10 cellular contexts compared by ENCODE assay signal in the genomic region with DNA sequence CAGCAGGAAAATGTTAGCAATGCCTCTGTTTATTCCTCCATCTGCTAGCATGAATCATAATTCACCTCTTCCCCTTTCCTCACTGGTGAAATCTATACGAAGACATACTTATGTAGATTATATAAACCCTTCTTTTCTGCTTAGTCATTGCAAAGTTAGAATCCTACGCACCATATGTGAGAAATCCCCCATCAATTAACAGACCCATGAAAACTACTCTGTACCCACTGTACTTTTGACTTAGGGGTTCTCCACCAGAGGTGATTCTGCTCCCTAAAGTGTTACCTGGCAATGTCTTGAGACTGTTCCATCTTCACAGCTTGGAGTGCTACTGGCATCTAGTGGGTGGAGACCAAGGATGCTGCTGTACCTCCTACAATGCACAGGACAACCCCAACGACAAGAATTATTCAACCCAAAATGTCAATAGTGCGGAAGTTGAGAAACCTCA. TPM values are rescaled to one million over a fixed set of nuclear protein-coding genes. Genes with fewer than 3 reads are reported as not detected.
A peak's percentile ranks its signal among the peaks of the same experiment; 100 is the strongest.
DNase-seq lines count a peak whose midpoint lies in the region; ATAC-seq and TF ChIP-seq lines count a peak whose summit lies in the region.
"Had no signal": no experiment of that assay in that cellular context is flagged by ENCODE, and none has a peak within 500 bp of the region (broad histone marks: within the 10 kb centered on the region; RNA-seq: fewer than 3 reads in every experiment).

No MANE protein-coding gene starts in this region.

- H3K27ac ChIP-seq in H9 (ENCODE audit: insufficient read length, low read depth, low read length) (no peak overlapping the region), RWPE1 (no peak overlapping the region), foreskin keratinocyte (no peak overlapping the region)
- no peak overlapping the region for H3K27ac ChIP-seq in CD4-positive, alpha-beta T cell (ENCODE audit: low read depth, low read length)

- H3K9me3 Mint-ChIP-seq in H9 = no peaks in the 10 kb centered on the region
- H3K9me3 Mint-ChIP-seq in CD4-positive, alpha-beta T cell = no peaks in the 10 kb centered on the region
- H3K9me3 Mint-ChIP-seq: activated T-cell treated with anti-CD3 and anti-CD28 coated beads, Interleukin-2, amount 50 U/mL, for 24 hours had no signal

- no peak overlapping the region for H2BK20ac ChIP-seq in H9 (ENCODE audit: low read depth, low read length, poor library complexity, severe bottlenecking)

- H3K18ac ChIP-seq in H9 (ENCODE audit: insufficient read length, low read depth, low read length) = no peak overlapping the region

- no peak overlapping the region for H3K4me3 Mint-ChIP-seq in H9
- H3K4me3 Mint-ChIP-seq in CD4-positive, alpha-beta T cell = no peak overlapping the region
- H3K4me3 Mint-ChIP-seq: activated T-cell treated with anti-CD3 and anti-CD28 coated beads, Interleukin-2, amount 50 U/mL, for 24 hours had no signal

- H4K8ac ChIP-seq in H9 (replicated peaks; ENCODE audit: insufficient read length, low read depth, low read length) = no peak overlapping the region

- H3K4me2 ChIP-seq in H9 (ENCODE audit: insufficient read depth, insufficient read length, low read length) = no peak overlapping the region

- no peaks in the 10 kb centered on the region for H3K79me2 ChIP-seq in H9 (ENCODE audit: insufficient read depth, low read length)

- H3K36me3 Mint-ChIP-seq in H9 (ENCODE audit: insufficient read depth in 1 of 3, low read depth in 3 of 3) = no peaks in the 10 kb centered on the region
- no peaks in the 10 kb centered on the region for H3K36me3 Mint-ChIP-seq in CD4-positive, alpha-beta T cell (ENCODE audit: low read depth)

- H3K27ac Mint-ChIP-seq in H9 = no peak overlapping the region
- H3K27ac Mint-ChIP-seq in CD4-positive, alpha-beta T cell = no peak overlapping the region
- H3K27ac Mint-ChIP-seq: activated T-cell treated with anti-CD3 and anti-CD28 coated beads, Interleukin-2, amount 50 U/mL, for 24 hours had no signal

- no peak overlapping the region for H2BK5ac ChIP-seq in H9 (ENCODE audit: insufficient read length, low read length)

- no peaks in the 10 kb centered on the region for H3K4me1 Mint-ChIP-seq in H9
- H3K4me1 Mint-ChIP-seq in CD4-positive, alpha-beta T cell (ENCODE audit: low read depth) = no peaks in the 10 kb centered on the region

- DNase-seq in AG04449 (ENCODE audit: low read depth, low spot score) = peak; percentile 37
- DNase-seq in H9 = peak; percentile 46
- DNase-seq in RWPE1 (ENCODE audit: low spot score) = peak; percentile 25
- peak; percentile 42 to 67 for DNase-seq in foreskin keratinocyte
- DNase-seq in CD4-positive, alpha-beta T cell = no peak
- DNase-seq: activated T-cell treated with anti-CD3 and anti-CD28 coated beads, Interleukin-2, amount 50 U/mL, for 24 hours had no signal

- TF ChIP-seq CTCF in AG04449 (IDR thresholded peaks at IDR 0.05; ENCODE audit: insufficient read depth, low read length, missing control alignments) (peak; percentile 69), H9 (conservative IDR thresholded peaks at IDR 0.05) (peak; percentile 64), RWPE1 (conservative IDR thresholded peaks at IDR 0.05; ENCODE audit: low read depth) (no peak; the same call in 1 of the 2 replicates), foreskin keratinocyte (conservative IDR thresholded peaks at IDR 0.05) (peak; percentile 70)
- no peak for TF ChIP-seq CTCF in CD4-positive, alpha-beta T cell (IDR thresholded peaks at IDR 0.05)

- no peak overlapping the region for H2AFZ ChIP-seq in H9 (ENCODE audit: low read length)

- H3K9me3 ChIP-seq in H9 (ENCODE audit: control insufficient read depth, low read depth, low read length) = no peaks in the 10 kb centered on the region
- no peaks in the 10 kb centered on the region for H3K9me3 ChIP-seq in CD4-positive, alpha-beta T cell (ENCODE audit: control insufficient read depth, low read length)

- H3K27me3 ChIP-seq in H9 (ENCODE audit: insufficient read depth, low read length) (no peaks in the 10 kb centered on the region), foreskin keratinocyte (no peaks in the 10 kb centered on the region)
- no peaks in the 10 kb centered on the region for H3K27me3 ChIP-seq in CD4-positive, alpha-beta T cell (ENCODE audit: control insufficient read depth, insufficient read depth, low read length)

- no CpG with 5 or more reads among the region's 4 CpGs for WGBS in H9 (ENCODE audit: extremely low coverage, insufficient read length, low lambda C conversion rate)

- ATAC-seq in foreskin keratinocyte (peak; percentile 82), HG03097 (IDR thresholded peaks at IDR 0.05; ENCODE audit: low FRiP score, unreplicated experiment) (no peak), GM21529 (IDR thresholded peaks at IDR 0.05; ENCODE audit: unreplicated experiment) (no peak), GM21619 (IDR thresholded peaks at IDR 0.05; ENCODE audit: unreplicated experiment) (no peak)
- no peak for ATAC-seq in CD4-positive, alpha-beta T cell (ENCODE audit: poor library complexity)
- ATAC-seq: esophagus mucosa had no signal

- CTCF ChIA-PET in AG04449 (lab: Yijun Ruan, JAX) = interaction anchor here (1.3 to 2.6 kb wide), 5 partner anchors 9 to 890 kb away, joined by 3 to 24 read pairs (median 6); no protein-coding TSS in a partner anchor
- CTCF ChIA-PET in RWPE1 (lab: Yijun Ruan, JAX) = no interaction called here
- CTCF ChIA-PET in CD4-positive, alpha-beta T cell (lab: Charles Lee) = no interaction called here

- no peak overlapping the region for H3T11ph ChIP-seq in H9 (ENCODE audit: low read length)

- H4K5ac ChIP-seq in H9 (ENCODE audit: insufficient read length, low read depth, low read length) = no peak overlapping the region

- no peak overlapping the region for H3K14ac ChIP-seq in H9 (ENCODE audit: insufficient read depth, low read length)

- POLR2A ChIA-PET in AG04449 (lab: Yijun Ruan, JAX) = no interaction called here
- POLR2A ChIA-PET in RWPE1 (lab: Yijun Ruan, JAX; ENCODE audit: low non-redundant PET) = no interaction called here
- POLR2A ChIA-PET in CD4-positive, alpha-beta T cell (lab: Charles Lee) = no interaction called here

- no peaks in the 10 kb centered on the region for H3K79me1 ChIP-seq in H9 (ENCODE audit: insufficient read depth, low read depth, low read length, poor library complexity, severe bottlenecking)

- intact Hi-C loops in CD4-positive, alpha-beta T cell (cut with DNase I, micrococcal nuclease) = no loop called here

- H3K4me3 ChIP-seq in AG04449 (ENCODE audit: low read depth, low read length) = no peak overlapping the region

- H3K4me1 ChIP-seq in H9 (ENCODE audit: insufficient read depth, low read length) (no peaks in the 10 kb centered on the region), foreskin keratinocyte (no peaks in the 10 kb centered on the region)

- H3K4ac ChIP-seq in H9 (ENCODE audit: low read depth, low read length) = no peak overlapping the region

- no peak overlapping the region for H3K56ac ChIP-seq in H9 (ENCODE audit: insufficient read length, low read depth, low read length)

- no peak overlapping the region for H4K91ac ChIP-seq in H9 (ENCODE audit: insufficient read length, low read depth, low read length)

- H3K9ac ChIP-seq in H9 (ENCODE audit: extremely low read depth, insufficient read length, low read length) = no peak overlapping the region

- no peaks in the 10 kb centered on the region for H3K23me2 ChIP-seq in H9 (ENCODE audit: insufficient read length, low read depth, low read length, poor library complexity, severe bottlenecking)

- H3K23ac ChIP-seq in H9 (ENCODE audit: insufficient read length, low read depth, low read length) = no peak overlapping the region

- no peak overlapping the region for H2BK12ac ChIP-seq in H9 (ENCODE audit: insufficient read length, low read depth, low read length)

- H4K20me1 ChIP-seq in H9 (ENCODE audit: control insufficient read depth, insufficient read depth, insufficient read length) = no peaks in the 10 kb centered on the region

- H3K27me3 Mint-ChIP-seq in H9 (ENCODE audit: low read depth) = no peaks in the 10 kb centered on the region
- H3K27me3 Mint-ChIP-seq in CD4-positive, alpha-beta T cell = no peaks in the 10 kb centered on the region
- H3K27me3 Mint-ChIP-seq: activated T-cell treated with anti-CD3 and anti-CD28 coated beads, Interleukin-2, amount 50 U/mL, for 24 hours had no signal

- no peak overlapping the region for H2BK120ac ChIP-seq in H9 (ENCODE audit: low read depth, low read length, poor library complexity, severe bottlenecking)

- H2AK5ac ChIP-seq in H9 (ENCODE audit: insufficient read length, low read length) = no peak overlapping the region

- no peak overlapping the region for H2BK15ac ChIP-seq in H9 (ENCODE audit: low read depth, low read length)

RNA-seq across cellular contexts. Expression of a gene that starts 49.6 kb away (rescaled TPM):
- 37.8 and 39.3 TPM in 2 replicates for total RNA-seq in H9 (2021)
- 38.5 and 41.8 TPM in 2 replicates for total RNA-seq in foreskin keratinocyte
- 13.9 and 17.1 TPM in 2 replicates for polyA plus RNA-seq in foreskin keratinocyte
- total RNA-seq in CD4-positive, alpha-beta T cell = 1 to 10 TPM; 3.0 to 4.8 TPM

Comparison
In these comparisons a context has a peak if more than half of its experiments do, and no peak if none do; other contexts are left out.
1. DNase-seq: peak in AG04449 (single experiment), H9 (single experiment), RWPE1 (single experiment) and foreskin keratinocyte (2 of 2); none in CD4-positive, alpha-beta T cell (0 of 10).
2. CTCF ChIP-seq: peak in AG04449 (single experiment), H9 (single experiment) and foreskin keratinocyte (single experiment); none in RWPE1 (single experiment) and CD4-positive, alpha-beta T cell (single experiment).